In the genomic region with DNA sequence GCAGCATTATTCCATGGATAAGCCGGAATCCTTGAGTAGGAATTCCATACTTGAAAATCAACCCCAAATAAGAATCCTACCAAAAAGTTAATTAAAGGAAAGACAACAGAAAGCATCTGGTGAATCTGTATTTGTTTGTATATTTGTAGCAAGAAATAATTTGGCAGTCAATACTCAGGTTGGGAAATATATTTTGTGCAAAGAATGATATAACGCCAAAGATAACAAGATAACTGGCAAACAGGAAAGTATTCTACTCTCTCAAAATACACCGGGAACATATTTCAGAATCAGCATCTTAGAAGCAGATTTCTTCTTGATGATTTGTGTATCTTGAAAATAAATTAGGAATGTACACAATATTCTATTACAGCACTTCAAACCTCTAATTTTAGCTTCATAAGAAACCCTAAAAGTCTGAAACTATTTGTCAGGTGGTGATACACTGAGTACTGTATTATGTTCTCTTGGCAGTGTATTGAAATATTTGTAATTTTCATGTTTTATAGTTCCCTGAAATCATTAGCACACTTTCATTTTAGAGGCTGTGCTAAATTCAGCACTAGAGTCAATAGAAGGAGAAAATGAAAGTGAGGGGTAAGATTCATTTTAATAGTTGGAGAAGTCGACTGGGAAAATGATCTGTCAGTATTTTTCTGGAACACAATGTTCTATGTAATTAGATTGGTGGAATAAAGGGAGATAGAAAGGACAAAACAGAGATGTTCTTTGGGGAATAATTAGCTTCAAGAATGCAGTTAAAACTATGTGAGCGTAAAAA, we compare ENCODE assay signal across 15 cellular contexts.
DNase-seq lines count a peak whose midpoint lies in the region; ATAC-seq and TF ChIP-seq lines count a peak whose summit lies in the region.
"Had no signal": no experiment of that assay in that cellular context is flagged by ENCODE, and none has a peak within 500 bp of the region (broad histone marks: within the 10 kb centered on the region; RNA-seq: fewer than 3 reads in every experiment).

No MANE protein-coding gene starts in this region.

- DNase-seq in EH (ENCODE audit: low read depth) (peak; percentile 19), amniotic epithelial cell (ENCODE audit: low read depth) (peak; percentile 11), osteocyte (ENCODE audit: extremely low spot score, unreplicated experiment) (no peak), mucosa of gallbladder (ENCODE audit: low spot score) (no peak), NCI-H510A treated with DMSO at 0.1 percent for 48 hours (lab: John Stamatoyannopoulos, UW) (no peak), SHP77 (lab: John Stamatoyannopoulos, UW) (no peak)
- DNase-seq in activated naive CD4-positive, alpha-beta T cell treated with anti-CD3 and anti-CD28 coated beads, Interleukin-2, amount 50 U/mL, for 16 hours = no peak
- DNase-seq: activated naive CD8-positive, alpha-beta T cell treated with anti-CD3 and anti-CD28 coated beads, Interleukin-2, amount 10 ng/mL, durations not matched to agents 7 days and 5 days; Calu3; effector memory CD4-positive, alpha-beta T cell; NCI-H2171 treated with DMSO at 0.1 percent for 48 hours had no signal

- H3K4me3 ChIP-seq in gastroesophageal sphincter = peak overlapping the region in 1 of 2 donors; percentile 3
- H3K4me3 ChIP-seq: skin epidermis had no signal

- no peak for TF ChIP-seq POLR2A in gastroesophageal sphincter (IDR thresholded peaks at IDR 0.05)

- no peak for TF ChIP-seq EP300 in gastroesophageal sphincter (IDR thresholded peaks at IDR 0.05)

- peaks cover 0 to 26% (median 0%) of the 10 kb centered on the region in 3 donors for H3K4me1 ChIP-seq in gastroesophageal sphincter

- no peaks in the 10 kb centered on the region for H3K36me3 ChIP-seq in gastroesophageal sphincter

- no peaks in the 10 kb centered on the region for H3K9me3 Mint-ChIP-seq in osteocyte (ENCODE audit: unreplicated experiment)
- H3K9me3 Mint-ChIP-seq: activated naive CD8-positive, alpha-beta T cell treated with anti-CD3 and anti-CD28 coated beads, Interleukin-2, amount 10 ng/mL, durations not matched to agents 7 days and 5 days; type B pancreatic cell had no signal

- H3K27me3 ChIP-seq in gastroesophageal sphincter = no peaks in the 10 kb centered on the region

- H3K4me1 Mint-ChIP-seq in osteocyte (ENCODE audit: unreplicated experiment) = peaks cover 24% of the 10 kb centered on the region
- H3K4me1 Mint-ChIP-seq: activated naive CD8-positive, alpha-beta T cell treated with anti-CD3 and anti-CD28 coated beads, Interleukin-2, amount 10 ng/mL, durations not matched to agents 7 days and 5 days had no signal

- peak overlapping the region; percentile 52 to 57 (median 54) for H3K27ac ChIP-seq in gastroesophageal sphincter
- H3K27ac ChIP-seq: RWPE1 had no signal

- 34 to 38% methylated on average over 5 of the region's 5 CpGs for WGBS in gastroesophageal sphincter (ENCODE audit: low coverage in 1 of 2), 2 donors

- H3K27ac Mint-ChIP-seq in osteocyte (ENCODE audit: unreplicated experiment) = peak overlapping the region; percentile 83
- H3K27ac Mint-ChIP-seq: activated naive CD8-positive, alpha-beta T cell treated with anti-CD3 and anti-CD28 coated beads, Interleukin-2, amount 10 ng/mL, durations not matched to agents 7 days and 5 days; type B pancreatic cell had no signal

- ATAC-seq in gastroesophageal sphincter = peak; percentile 70

- H3K9me3 ChIP-seq in gastroesophageal sphincter = no peaks in the 10 kb centered on the region

- no peaks in the 10 kb centered on the region for H3K36me3 Mint-ChIP-seq in osteocyte (ENCODE audit: unreplicated experiment)
- H3K36me3 Mint-ChIP-seq: activated naive CD8-positive, alpha-beta T cell treated with anti-CD3 and anti-CD28 coated beads, Interleukin-2, amount 10 ng/mL, durations not matched to agents 7 days and 5 days; type B pancreatic cell had no signal

- H3K4me3 Mint-ChIP-seq in osteocyte (ENCODE audit: unreplicated experiment) = peak overlapping the region; percentile 36
- H3K4me3 Mint-ChIP-seq: activated naive CD8-positive, alpha-beta T cell treated with anti-CD3 and anti-CD28 coated beads, Interleukin-2, amount 10 ng/mL, durations not matched to agents 7 days and 5 days; type B pancreatic cell had no signal

- TF ChIP-seq CTCF in gastroesophageal sphincter (IDR thresholded peaks at IDR 0.05) (no peak), osteocyte (IDR thresholded peaks at IDR 0.05) (no peak)

- no peaks in the 10 kb centered on the region for H3K27me3 Mint-ChIP-seq in osteocyte (ENCODE audit: unreplicated experiment)
- H3K27me3 Mint-ChIP-seq: activated naive CD8-positive, alpha-beta T cell treated with anti-CD3 and anti-CD28 coated beads, Interleukin-2, amount 10 ng/mL, durations not matched to agents 7 days and 5 days; type B pancreatic cell had no signal

Comparison
In these comparisons a context has a peak if more than half of its experiments do, and no peak if none do; other contexts are left out.
1. DNase-seq: peak in EH (single experiment) and amniotic epithelial cell (single experiment); none in osteocyte (single experiment), activated naive CD4-positive, alpha-beta T cell treated with anti-CD3 and anti-CD28 coated beads, Interleukin-2, amount 50 U/mL, for 16 hours (single experiment), mucosa of gallbladder (single experiment), NCI-H510A treated with DMSO at 0.1 percent for 48 hours (single experiment) and SHP77 (0 of 2).